11 cellular contexts compared by ENCODE assay signal in genomic region chr12:10361622-10362021, GRCh38. TPM values are rescaled to one million over a fixed set of nuclear protein-coding genes. Genes with fewer than 3 reads are reported as not detected.
DNase-seq lines count a peak whose midpoint lies in the region; ATAC-seq and TF ChIP-seq lines count a peak whose summit lies in the region.
"Had no signal": no experiment of that assay in that cellular context is flagged by ENCODE, and none has a peak within 500 bp of the region (broad histone marks: within the 10 kb centered on the region; RNA-seq: fewer than 3 reads in every experiment).

No MANE protein-coding gene starts in this region.

- H3K4me1 ChIP-seq in adipocyte (ENCODE audit: control insufficient read depth, insufficient read depth, low read length): peaks cover 31% of the 10 kb centered on the region
- H3K4me1 ChIP-seq in upper lobe of left lung: peaks cover 8 to 36% (median 24%) of the 10 kb centered on the region in 4 donors
- H3K4me1 ChIP-seq in right cardiac atrium (ENCODE audit: control insufficient read depth, insufficient read depth, low read length): peaks cover 4% of the 10 kb centered on the region

- H3K27me3 ChIP-seq in adipocyte (replicated peaks; ENCODE audit: control insufficient read depth, insufficient read depth, low read length) (no peaks in the 10 kb centered on the region), upper lobe of left lung (no peaks in the 10 kb centered on the region), right cardiac atrium (ENCODE audit: control insufficient read depth, insufficient read depth) (no peaks in the 10 kb centered on the region)

- no peak overlapping the region for H3K4me3 ChIP-seq in adipocyte (ENCODE audit: low read length)
- no peak overlapping the region for H3K4me3 ChIP-seq in upper lobe of left lung
- H3K4me3 ChIP-seq in right cardiac atrium (ENCODE audit: low read length): no peak overlapping the region

- H3K9me3 ChIP-seq in adipocyte (ENCODE audit: control insufficient read depth, low read length): no peaks in the 10 kb centered on the region
- H3K9me3 ChIP-seq in upper lobe of left lung: no peaks in the 10 kb centered on the region
- no peaks in the 10 kb centered on the region for H3K9me3 ChIP-seq in right cardiac atrium (ENCODE audit: control insufficient read depth, low read length)

- no peak for ATAC-seq in activated T-cell treated with anti-CD3 and anti-CD28 coated beads, Interleukin-2, amount 50 U/mL, for 72 hours (replicated peaks in 1 of 2)
- ATAC-seq in activated T-cell treated with anti-CD3 and anti-CD28 coated beads, Interleukin-2, amount 50 U/mL, for 4 hours: no peak
- ATAC-seq in upper lobe of left lung (ENCODE audit: low FRiP score in 2 of 2): no peak
- no peak for ATAC-seq in right cardiac atrium
- ATAC-seq: left lobe of liver had no signal

- no peaks in the 10 kb centered on the region for H3K27me3 Mint-ChIP-seq in activated T-cell treated with anti-CD3 and anti-CD28 coated beads, Interleukin-2, amount 50 U/mL, for 72 hours (ENCODE audit: low read depth)
- no peaks in the 10 kb centered on the region for H3K27me3 Mint-ChIP-seq in activated T-cell treated with anti-CD3 and anti-CD28 coated beads, Interleukin-2, amount 50 U/mL, for 4 hours (ENCODE audit: low read depth)

- H3K9me3 Mint-ChIP-seq in activated T-cell treated with anti-CD3 and anti-CD28 coated beads, Interleukin-2, amount 50 U/mL, for 72 hours: no peaks in the 10 kb centered on the region
- no peaks in the 10 kb centered on the region for H3K9me3 Mint-ChIP-seq in activated T-cell treated with anti-CD3 and anti-CD28 coated beads, Interleukin-2, amount 50 U/mL, for 4 hours

- no peak overlapping the region for H3K9ac ChIP-seq in adipocyte (ENCODE audit: low read length)

- in situ Hi-C loops in GM13977 (cut with MboI; ENCODE audit: low pct_unique_long_range_greater_than_20kb, low sequenced_read_pairs, unreplicated experiment): no loop called here

- H3K36me3 Mint-ChIP-seq in activated T-cell treated with anti-CD3 and anti-CD28 coated beads, Interleukin-2, amount 50 U/mL, for 72 hours (ENCODE audit: insufficient read depth in 2 of 2): peaks cover 0 to 1% of the 10 kb centered on the region in 2 donors
- H3K36me3 Mint-ChIP-seq in activated T-cell treated with anti-CD3 and anti-CD28 coated beads, Interleukin-2, amount 50 U/mL, for 4 hours (ENCODE audit: insufficient read depth): no peaks in the 10 kb centered on the region

- H3K27ac ChIP-seq in upper lobe of left lung (peak overlapping the region in 3 of 4 donors; percentile 20 to 35 (median 32)), right cardiac atrium (ENCODE audit: low read length) (no peak overlapping the region)

- H3K36me3 ChIP-seq in adipocyte (ENCODE audit: control insufficient read depth, insufficient read depth, low read length, severe bottlenecking) (no peaks in the 10 kb centered on the region), upper lobe of left lung (no peaks in the 10 kb centered on the region)

- H3K27ac Mint-ChIP-seq in activated T-cell treated with anti-CD3 and anti-CD28 coated beads, Interleukin-2, amount 50 U/mL, for 72 hours: no peak overlapping the region

- no peak for DNase-seq in activated T-cell treated with anti-CD3 and anti-CD28 coated beads, Interleukin-2, amount 50 U/mL, for 72 hours
- no peak for DNase-seq in activated T-cell treated with anti-CD3 and anti-CD28 coated beads, Interleukin-2, amount 50 U/mL, for 4 hours
- peak; percentile 51 for DNase-seq in adipocyte (ENCODE audit: low read depth)
- peak; percentile 85 for DNase-seq in iris pigment epithelial cell (ENCODE audit: low read depth)
- DNase-seq in upper lobe of left lung: no peak
- DNase-seq in right cardiac atrium: no peak
- DNase-seq in posterior vena cava (ENCODE audit: low spot score): no peak
- DNase-seq in GM13977 (ENCODE audit: low spot score): no peak
- DNase-seq: stimulated activated CD4-positive, alpha-beta T cell treated with anti-CD3 and anti-CD28 coated beads, Interleukin-1b, Interleukin-23, amount 100 ng/mL, for 48 hours had no signal

- no peak for TF ChIP-seq POLR2A in upper lobe of left lung (IDR thresholded peaks at IDR 0.05)

- H3K4me1 Mint-ChIP-seq in activated T-cell treated with anti-CD3 and anti-CD28 coated beads, Interleukin-2, amount 50 U/mL, for 72 hours (ENCODE audit: low read depth): peaks cover 27% of the 10 kb centered on the region
- peaks cover 9% of the 10 kb centered on the region for H3K4me1 Mint-ChIP-seq in activated T-cell treated with anti-CD3 and anti-CD28 coated beads, Interleukin-2, amount 50 U/mL, for 4 hours (ENCODE audit: low read depth)

- TF ChIP-seq CTCF in upper lobe of left lung (IDR thresholded peaks at IDR 0.05) (no peak), GM13977 (IDR thresholded peaks at IDR 0.05; ENCODE audit: extremely low read depth, insufficient read depth, missing control alignments) (no peak)

- TF ChIP-seq EP300 in upper lobe of left lung (IDR thresholded peaks at IDR 0.05): no peak

- H3K4me3 Mint-ChIP-seq in activated T-cell treated with anti-CD3 and anti-CD28 coated beads, Interleukin-2, amount 50 U/mL, for 72 hours: peak overlapping the region; percentile 22 to 31
- no peak overlapping the region for H3K4me3 Mint-ChIP-seq in activated T-cell treated with anti-CD3 and anti-CD28 coated beads, Interleukin-2, amount 50 U/mL, for 4 hours

- intact Hi-C loops in right cardiac atrium (cut with DNase I): no loop called here
- intact Hi-C loops in posterior vena cava (cut with DNase I): no loop called here

- 57 to 72% methylated on average over 4 of the region's 4 CpGs for WGBS in upper lobe of left lung, 2 donors
- WGBS in right cardiac atrium: 48% methylated on average over 4 of the region's 4 CpGs

RNA-seq across cellular contexts. Expression of gene KLRK1, which starts 28.2 kb away (rescaled TPM):
- total RNA-seq in activated T-cell treated with anti-CD3 and anti-CD28 coated beads, Interleukin-2, amount 50 U/mL, for 72 hours: 10 to 100 TPM; 18.9 to 23.6 TPM
- total RNA-seq in activated T-cell treated with anti-CD3 and anti-CD28 coated beads, Interleukin-2, amount 50 U/mL, for 4 hours: 10 to 100 TPM; 19.4 to 57.0 (median 55.4) TPM
- 10 to 100 TPM in 2 of 6 donors, 1 to 10 TPM in 4; 4.3 to 15.1 (median 8.1) TPM for total RNA-seq in upper lobe of left lung
- total RNA-seq in right cardiac atrium: under 1 TPM; 0.39 to 0.97 (median 0.75) TPM
- polyA plus RNA-seq in right cardiac atrium: 0.59 TPM
- total RNA-seq in posterior vena cava: 1 to 10 TPM; 1.4 to 1.9 TPM
- total RNA-seq: dermis microvascular lymphatic vessel endothelial cell had no signal

RNA-seq across cellular contexts. Expression of gene KLRC4, which starts 47.9 kb away (rescaled TPM):
- 1 to 10 TPM; 6.1 to 7.1 TPM for total RNA-seq in activated T-cell treated with anti-CD3 and anti-CD28 coated beads, Interleukin-2, amount 50 U/mL, for 72 hours
- 1 to 10 TPM in 1 of 3 donors, under 1 TPM in 2; 0.78 to 1.1 (median 0.95) TPM for total RNA-seq in activated T-cell treated with anti-CD3 and anti-CD28 coated beads, Interleukin-2, amount 50 U/mL, for 4 hours
- total RNA-seq in upper lobe of left lung: 1 to 10 TPM in 4 of 6 donors, under 1 TPM in 1, not detected in 1; 0.51 to 4.2 (median 3.0) TPM
- not detected for total RNA-seq in right cardiac atrium
- polyA plus RNA-seq in right cardiac atrium: not detected
- total RNA-seq in posterior vena cava: not detected
- total RNA-seq: dermis microvascular lymphatic vessel endothelial cell, left lobe of liver had no signal

RNA-seq across cellular contexts. Expression of gene KLRD1, which starts 54.0 kb away (rescaled TPM):
- total RNA-seq in activated T-cell treated with anti-CD3 and anti-CD28 coated beads, Interleukin-2, amount 50 U/mL, for 72 hours: 1 to 10 TPM; 2.0 to 6.6 TPM
- total RNA-seq in activated T-cell treated with anti-CD3 and anti-CD28 coated beads, Interleukin-2, amount 50 U/mL, for 4 hours: 10 to 100 TPM in 1 of 3 donors, 1 to 10 TPM in 2; 6.9 to 17.7 (median 7.2) TPM
- 10 to 100 TPM in 1 of 6 donors, 1 to 10 TPM in 5; 4.7 to 10.9 (median 6.6) TPM for total RNA-seq in upper lobe of left lung
- total RNA-seq in right cardiac atrium: 1 to 10 TPM; 1.8 to 3.3 (median 2.9) TPM
- polyA plus RNA-seq in right cardiac atrium: 0.75 TPM
- total RNA-seq in posterior vena cava: 1 to 10 TPM; 4.6 to 4.8 TPM

RNA-seq across cellular contexts. Expression of gene KLRC3, which starts 58.8 kb away (rescaled TPM):
- total RNA-seq in activated T-cell treated with anti-CD3 and anti-CD28 coated beads, Interleukin-2, amount 50 U/mL, for 72 hours: 1 to 10 TPM; 2.5 to 2.8 TPM
- total RNA-seq in activated T-cell treated with anti-CD3 and anti-CD28 coated beads, Interleukin-2, amount 50 U/mL, for 4 hours: under 1 TPM in 2 of 3 donors, not detected in 1; 0.46 to 0.47 TPM
- total RNA-seq in upper lobe of left lung: 1 to 10 TPM in 1 of 6 donors, not detected in 5; 1.1 TPM
- not detected for total RNA-seq in right cardiac atrium
- not detected for polyA plus RNA-seq in right cardiac atrium
- not detected for total RNA-seq in posterior vena cava
- total RNA-seq: dermis microvascular lymphatic vessel endothelial cell, left lobe of liver had no signal

Comparison
In these comparisons a context has a peak if more than half of its experiments do, and no peak if none do; other contexts are left out.
1. DNase-seq: peak in adipocyte (single experiment) and iris pigment epithelial cell (single experiment); none in activated T-cell treated with anti-CD3 and anti-CD28 coated beads, Interleukin-2, amount 50 U/mL, for 72 hours (0 of 2), activated T-cell treated with anti-CD3 and anti-CD28 coated beads, Interleukin-2, amount 50 U/mL, for 4 hours (single experiment), upper lobe of left lung (0 of 2), right cardiac atrium (0 of 3), posterior vena cava (single experiment) and GM13977 (single experiment).